Comparison of ENCODE assay signal across 18 cellular contexts in genomic region chr5:140497897-140498296, GRCh38. TPM values are rescaled to one million over a fixed set of nuclear protein-coding genes. Genes with fewer than 3 reads are reported as not detected.
A peak's percentile ranks its signal among the peaks of the same experiment; 100 is the strongest.
DNase-seq lines count a peak whose midpoint lies in the region; ATAC-seq lines count a peak whose summit lies in the region.
"Had no signal": no experiment of that assay in that cellular context is flagged by ENCODE, and none has a peak within 500 bp of the region (broad histone marks: within the 10 kb centered on the region; RNA-seq: fewer than 3 reads in every experiment).

No MANE protein-coding gene starts in this region.

- no peak overlapping the region for H3K4me3 Mint-ChIP-seq in activated CD4-positive, alpha-beta T cell treated with anti-CD3 and anti-CD28 coated beads for 36 hours
- no peak overlapping the region for H3K4me3 Mint-ChIP-seq in T-cell
- H3K4me3 Mint-ChIP-seq in stimulated activated effector memory CD8-positive, alpha-beta T cell treated with anti-CD3 and anti-CD28 coated beads, Interleukin-12 subunit alpha, Interleukin-12 subunit beta, amount 100 ng/mL, for 72 hours: no peak overlapping the region
- no peak overlapping the region for H3K4me3 Mint-ChIP-seq in activated T-cell treated with anti-CD3 and anti-CD28 coated beads, Interleukin-2, amount 50 U/mL, for 4 hours
- H3K4me3 Mint-ChIP-seq: activated B cell treated with CpG ODN at 0.5 μM for 24 hours; activated naive CD8-positive, alpha-beta T cell treated with anti-CD3 and anti-CD28 coated beads, Interleukin-2, amount 10 ng/mL, durations not matched to agents 7 days and 5 days; activated T-cell treated with anti-CD3 and anti-CD28 coated beads, Interleukin-2, amount 50 U/mL, for 72 hours; neural crest cell had no signal

- intact Hi-C loops in activated CD4-positive, alpha-beta T cell treated with anti-CD3 and anti-CD28 coated beads for 36 hours (cut with DNase I, micrococcal nuclease): no loop called here
- intact Hi-C loops in left colon (cut with DNase I, micrococcal nuclease): no loop called here

- DNase-seq in activated CD4-positive, alpha-beta T cell treated with anti-CD3 and anti-CD28 coated beads for 36 hours: no peak
- no peak for DNase-seq in activated CD4-positive, alpha-beta T cell treated with anti-CD3 and anti-CD28 coated beads for 1 hour
- no peak for DNase-seq in T-cell
- no peak for DNase-seq in left colon
- DNase-seq in stimulated activated effector memory CD8-positive, alpha-beta T cell treated with anti-CD3 and anti-CD28 coated beads, Interleukin-12 subunit alpha, Interleukin-12 subunit beta, amount 100 ng/mL, for 72 hours (ENCODE audit: low spot score in 2 of 2): no peak
- DNase-seq in activated T-cell treated with anti-CD3 and anti-CD28 coated beads, Interleukin-2, amount 50 U/mL, for 4 hours: no peak
- DNase-seq: activated B cell treated with CpG ODN at 0.5 μM for 24 hours; activated naive CD8-positive, alpha-beta T cell treated with anti-CD3 and anti-CD28 coated beads, Interleukin-2, amount 10 ng/mL, durations not matched to agents 7 days and 5 days; activated T-cell treated with anti-CD3 and anti-CD28 coated beads, Interleukin-2, amount 50 U/mL, for 72 hours; C1 segment of cervical spinal cord; GOT3; KBM-7; NCI-H69; SJCRH30; thyroid gland had no signal

- no peaks in the 10 kb centered on the region for H3K27me3 Mint-ChIP-seq in activated CD4-positive, alpha-beta T cell treated with anti-CD3 and anti-CD28 coated beads for 36 hours
- no peaks in the 10 kb centered on the region for H3K27me3 Mint-ChIP-seq in T-cell
- no peaks in the 10 kb centered on the region for H3K27me3 Mint-ChIP-seq in activated T-cell treated with anti-CD3 and anti-CD28 coated beads, Interleukin-2, amount 50 U/mL, for 4 hours (ENCODE audit: low read depth)
- H3K27me3 Mint-ChIP-seq: activated B cell treated with CpG ODN at 0.5 μM for 24 hours; activated naive CD8-positive, alpha-beta T cell treated with anti-CD3 and anti-CD28 coated beads, Interleukin-2, amount 10 ng/mL, durations not matched to agents 7 days and 5 days had no signal

- H3K9me3 Mint-ChIP-seq in activated CD4-positive, alpha-beta T cell treated with anti-CD3 and anti-CD28 coated beads for 36 hours (ENCODE audit: low read depth): no peaks in the 10 kb centered on the region
- H3K9me3 Mint-ChIP-seq in T-cell: no peaks in the 10 kb centered on the region
- no peaks in the 10 kb centered on the region for H3K9me3 Mint-ChIP-seq in stimulated activated effector memory CD8-positive, alpha-beta T cell treated with anti-CD3 and anti-CD28 coated beads, Interleukin-12 subunit alpha, Interleukin-12 subunit beta, amount 100 ng/mL, for 72 hours
- no peaks in the 10 kb centered on the region for H3K9me3 Mint-ChIP-seq in activated T-cell treated with anti-CD3 and anti-CD28 coated beads, Interleukin-2, amount 50 U/mL, for 4 hours
- H3K9me3 Mint-ChIP-seq: activated B cell treated with CpG ODN at 0.5 μM for 24 hours; activated naive CD8-positive, alpha-beta T cell treated with anti-CD3 and anti-CD28 coated beads, Interleukin-2, amount 10 ng/mL, durations not matched to agents 7 days and 5 days; activated T-cell treated with anti-CD3 and anti-CD28 coated beads, Interleukin-2, amount 50 U/mL, for 72 hours; neural crest cell had no signal

- POLR2A ChIA-PET in activated CD4-positive, alpha-beta T cell treated with anti-CD3 and anti-CD28 coated beads for 36 hours (lab: Charles Lee): no interaction called here
- POLR2A ChIA-PET in T-cell (lab: Charles Lee): no interaction called here

- H3K4me1 Mint-ChIP-seq in activated CD4-positive, alpha-beta T cell treated with anti-CD3 and anti-CD28 coated beads for 36 hours: peaks cover 2% of the 10 kb centered on the region
- peaks cover 0 to 16% (median 10%) of the 10 kb centered on the region in 3 donors for H3K4me1 Mint-ChIP-seq in T-cell
- peaks cover 6% of the 10 kb centered on the region for H3K4me1 Mint-ChIP-seq in stimulated activated effector memory CD8-positive, alpha-beta T cell treated with anti-CD3 and anti-CD28 coated beads, Interleukin-12 subunit alpha, Interleukin-12 subunit beta, amount 100 ng/mL, for 72 hours
- peaks cover 7% of the 10 kb centered on the region for H3K4me1 Mint-ChIP-seq in activated T-cell treated with anti-CD3 and anti-CD28 coated beads, Interleukin-2, amount 50 U/mL, for 4 hours (ENCODE audit: low read depth)
- H3K4me1 Mint-ChIP-seq: activated B cell treated with CpG ODN at 0.5 μM for 24 hours, neural crest cell had no signal

- CTCF ChIA-PET in activated CD4-positive, alpha-beta T cell treated with anti-CD3 and anti-CD28 coated beads for 36 hours (lab: Charles Lee): interaction anchor here (0.6 to 1.5 kb wide), 2 partner anchors 125 to 145 kb away, joined by 3 to 5 read pairs; no protein-coding TSS in a partner anchor
- CTCF ChIA-PET in T-cell (lab: Charles Lee): interaction anchor here in 1 of 2 donors (0.7 kb wide), 1 partner anchor 157 kb away, joined by 6 read pairs; no protein-coding TSS in a partner anchor

- peak; percentile 33 for ATAC-seq in activated CD4-positive, alpha-beta T cell treated with anti-CD3 and anti-CD28 coated beads for 36 hours
- no peak for ATAC-seq in T-cell (replicated peaks in 1 of 4)
- peak; percentile 29 for ATAC-seq in left colon
- ATAC-seq in stimulated activated effector memory CD8-positive, alpha-beta T cell treated with anti-CD3 and anti-CD28 coated beads, Interleukin-12 subunit alpha, Interleukin-12 subunit beta, amount 100 ng/mL, for 72 hours: no peak
- no peak for ATAC-seq in activated T-cell treated with anti-CD3 and anti-CD28 coated beads, Interleukin-2, amount 50 U/mL, for 4 hours
- ATAC-seq in GM19035 (IDR thresholded peaks at IDR 0.05; ENCODE audit: unreplicated experiment): no peak
- no peak for ATAC-seq in HG02885 (IDR thresholded peaks at IDR 0.05; ENCODE audit: poor library complexity, unreplicated experiment)
- ATAC-seq: activated T-cell treated with anti-CD3 and anti-CD28 coated beads, Interleukin-2, amount 50 U/mL, for 72 hours had no signal

- H3K27ac Mint-ChIP-seq in activated CD4-positive, alpha-beta T cell treated with anti-CD3 and anti-CD28 coated beads for 36 hours: no peak overlapping the region
- H3K27ac Mint-ChIP-seq in T-cell: peak overlapping the region; percentile 7 to 50
- H3K27ac Mint-ChIP-seq in stimulated activated effector memory CD8-positive, alpha-beta T cell treated with anti-CD3 and anti-CD28 coated beads, Interleukin-12 subunit alpha, Interleukin-12 subunit beta, amount 100 ng/mL, for 72 hours: peak overlapping the region; percentile 43
- H3K27ac Mint-ChIP-seq: activated B cell treated with CpG ODN at 0.5 μM for 24 hours; activated naive CD8-positive, alpha-beta T cell treated with anti-CD3 and anti-CD28 coated beads, Interleukin-2, amount 10 ng/mL, durations not matched to agents 7 days and 5 days had no signal

- peaks cover 19% of the 10 kb centered on the region for H3K36me3 Mint-ChIP-seq in activated CD4-positive, alpha-beta T cell treated with anti-CD3 and anti-CD28 coated beads for 36 hours (ENCODE audit: low read depth)
- H3K36me3 Mint-ChIP-seq in T-cell: peaks cover 29% of the 10 kb centered on the region
- peaks cover 83% of the 10 kb centered on the region for H3K36me3 Mint-ChIP-seq in stimulated activated effector memory CD8-positive, alpha-beta T cell treated with anti-CD3 and anti-CD28 coated beads, Interleukin-12 subunit alpha, Interleukin-12 subunit beta, amount 100 ng/mL, for 72 hours
- peaks cover 20% of the 10 kb centered on the region for H3K36me3 Mint-ChIP-seq in activated T-cell treated with anti-CD3 and anti-CD28 coated beads, Interleukin-2, amount 50 U/mL, for 4 hours (ENCODE audit: insufficient read depth)

RNA-seq across cellular contexts. Expression of gene EIF4EBP3, which starts 49.6 kb away (rescaled TPM):
- total RNA-seq in activated CD4-positive, alpha-beta T cell treated with anti-CD3 and anti-CD28 coated beads for 36 hours: 10 to 100 TPM; 15.8 to 17.3 TPM
- total RNA-seq in T-cell (10 to 100 TPM; 10.6 to 23.6 (median 20.4) TPM), left colon (10 to 100 TPM; 27.2 to 32.9 TPM)
- total RNA-seq in activated T-cell treated with anti-CD3 and anti-CD28 coated beads, Interleukin-2, amount 50 U/mL, for 4 hours: 10 to 100 TPM in 2 of 3 donors, 1 to 10 TPM in 1; 9.4 to 10.8 (median 10.2) TPM

RNA-seq across cellular contexts. Expression of gene SRA1, which starts 59.4 kb away (rescaled TPM):
- total RNA-seq in activated CD4-positive, alpha-beta T cell treated with anti-CD3 and anti-CD28 coated beads for 36 hours: 10 to 100 TPM; 33.2 to 47.3 TPM
- total RNA-seq in T-cell (10 to 100 TPM; 26.8 to 30.5 (median 28.4) TPM), left colon (10 to 100 TPM; 25.1 to 39.0 TPM)
- total RNA-seq in activated T-cell treated with anti-CD3 and anti-CD28 coated beads, Interleukin-2, amount 50 U/mL, for 4 hours: 10 to 100 TPM; 57.6 to 68.6 (median 67.7) TPM

Comparison
In these comparisons a context has a peak if more than half of its experiments do, and no peak if none do; other contexts are left out.
1. ATAC-seq: peak in activated CD4-positive, alpha-beta T cell treated with anti-CD3 and anti-CD28 coated beads for 36 hours (single experiment) and left colon (single experiment); none in T-cell (0 of 4), stimulated activated effector memory CD8-positive, alpha-beta T cell treated with anti-CD3 and anti-CD28 coated beads, Interleukin-12 subunit alpha, Interleukin-12 subunit beta, amount 100 ng/mL, for 72 hours (single experiment), activated T-cell treated with anti-CD3 and anti-CD28 coated beads, Interleukin-2, amount 50 U/mL, for 4 hours (0 of 2), GM19035 (single experiment) and HG02885 (single experiment).